Comparison of ENCODE assay signal across 8 cellular contexts in the genomic region with DNA sequence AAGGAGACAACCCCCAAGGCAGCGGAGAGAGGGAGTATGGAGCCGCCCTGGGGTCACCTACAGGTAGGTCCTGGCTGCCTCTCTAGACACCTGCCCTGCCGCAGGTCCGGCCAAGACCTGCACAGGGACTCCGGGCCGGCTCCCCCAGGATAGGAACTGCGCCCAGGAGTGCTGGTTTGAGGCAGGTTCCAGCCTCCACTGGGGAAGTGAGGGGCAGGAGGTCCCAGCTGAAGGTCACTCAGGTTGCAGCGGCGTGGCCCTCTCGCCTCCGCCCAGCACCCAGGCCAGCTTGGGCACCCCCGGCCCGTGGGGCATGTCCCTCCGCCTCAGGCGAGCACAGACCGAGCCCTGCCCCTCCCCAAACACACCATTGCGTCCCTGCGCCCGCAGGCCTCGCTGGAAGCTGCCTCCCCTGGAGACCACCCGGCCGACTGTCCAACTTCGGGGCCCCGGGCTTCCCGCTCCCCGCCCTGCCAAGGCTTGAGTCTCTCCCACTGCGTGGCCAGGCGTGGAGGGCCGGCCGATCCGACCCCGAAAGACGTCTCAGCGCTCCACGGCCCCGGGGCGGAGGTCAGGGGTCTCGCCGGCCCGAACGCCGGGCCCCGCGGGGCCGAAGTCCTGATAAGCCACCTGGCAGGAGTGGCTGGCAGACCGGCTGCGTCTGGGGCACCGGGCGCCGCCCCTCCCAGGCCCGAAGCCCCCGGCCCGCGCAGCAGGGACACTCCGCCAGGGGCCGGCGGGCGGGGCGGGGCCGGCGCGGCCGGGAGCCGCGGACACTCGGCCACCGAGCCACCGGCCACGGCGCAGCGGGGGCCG. TPM values are rescaled to one million over a fixed set of nuclear protein-coding genes. Genes with fewer than 3 reads are reported as not detected.
DNase-seq lines count a peak whose midpoint lies in the region; ATAC-seq and TF ChIP-seq lines count a peak whose summit lies in the region.

No MANE protein-coding gene starts in this region.

- peak; percentile 23 for TF ChIP-seq POLR2A in ovary (IDR thresholded peaks at IDR 0.05)

- H3K4me1 ChIP-seq in RWPE2 (ENCODE audit: insufficient read depth, poor library complexity, severe bottlenecking) (no peaks in the 10 kb centered on the region), ovary (ENCODE audit: insufficient read depth) (peaks cover 3% of the 10 kb centered on the region)

- DNase-seq in RWPE2 (ENCODE audit: low spot score) = no peak
- DNase-seq in fibroblast of pulmonary artery (ENCODE audit: low read depth) = no peak
- peak; percentile 46 to 70 (median 69) for DNase-seq in ovary
- no peak for DNase-seq in left lobe of liver (ENCODE audit: low spot score)
- no peak for DNase-seq in ACHN
- no peak for DNase-seq in stimulated activated CD4-positive, alpha-beta T cell treated with anti-CD3 and anti-CD28 coated beads, Interleukin-15, amount 100 ng/mL, for 24 hours

- in situ Hi-C loops in ACHN (cut with HindIII; ENCODE audit: low pct_ligation_motif_present, low pct_unique_long_range_greater_than_20kb, low sequenced_read_pairs) = no loop called here

- WGBS in ovary, 3 donors = 15 to 35% (median 17%) methylated on average over 28 to 72 of the region's 72 CpGs

- H3K27ac ChIP-seq in RWPE2 (ENCODE audit: poor library complexity, severe bottlenecking) (peak overlapping the region; percentile 77), ovary (peak overlapping the region; percentile 90 to 94)

- no peak for TF ChIP-seq EP300 in ovary (IDR thresholded peaks at IDR 0.05)

- peaks cover 9% of the 10 kb centered on the region; the same call in 1 of the 2 replicates for H3K36me3 ChIP-seq in RWPE2 (ENCODE audit: low read depth)
- H3K36me3 ChIP-seq in ovary = no peaks in the 10 kb centered on the region

- H3K4me3 ChIP-seq in RWPE2 (ENCODE audit: severe bottlenecking) (peak overlapping the region; percentile 98), fibroblast of pulmonary artery (replicated peaks; ENCODE audit: low read depth, low read length) (peak overlapping the region; percentile 67), ovary (peak overlapping the region; percentile 95)

- H3K27me3 ChIP-seq in RWPE2 (ENCODE audit: insufficient read depth, poor library complexity, severe bottlenecking) (no peaks in the 10 kb centered on the region), ovary (no peaks in the 10 kb centered on the region)

- H3K9me3 ChIP-seq in RWPE2 (ENCODE audit: severe bottlenecking) = no peaks in the 10 kb centered on the region
- H3K9me3 ChIP-seq in ovary = no peaks in the 10 kb centered on the region

- ATAC-seq in GM21717 (IDR thresholded peaks at IDR 0.05; ENCODE audit: unreplicated experiment) (peak; percentile 2), RWPE2 (ENCODE audit: low read depth) (no peak), left lobe of liver (no peak), GM18873 (IDR thresholded peaks at IDR 0.05; ENCODE audit: low FRiP score, unreplicated experiment) (no peak)

- TF ChIP-seq CTCF in RWPE2 (IDR thresholded peaks at IDR 0.05; ENCODE audit: poor library complexity, severe bottlenecking) (no peak), fibroblast of pulmonary artery (IDR thresholded peaks at IDR 0.05; ENCODE audit: low read length, missing control alignments) (no peak), ovary (IDR thresholded peaks at IDR 0.05) (no peak)

- intact Hi-C loops in ovary (cut with DNase I) = no loop called here

RNA-seq across cellular contexts. Expression of gene SKI, which starts 1.4 kb away (rescaled TPM):
- total RNA-seq in ovary (100 to 1,000 TPM in 3 of 7 donors, 10 to 100 TPM in 4; 27.8 to 109 (median 84.3) TPM), left lobe of liver (38.8 TPM)
- polyA plus RNA-seq in ovary = 10 to 100 TPM; 36.3 to 47.0 TPM

RNA-seq across cellular contexts. Expression of gene FAAP20, which starts 32.2 kb away (rescaled TPM):
- 10 to 100 TPM; 32.7 to 96.1 (median 61.7) TPM for total RNA-seq in ovary
- polyA plus RNA-seq in ovary = 10 to 100 TPM in 1 of 2 donors, 1 to 10 TPM in 1; 3.4 to 69.2 TPM
- total RNA-seq in left lobe of liver = 24.8 TPM

Comparison
In these comparisons a context has a peak if more than half of its experiments do, and no peak if none do; other contexts are left out.
1. DNase-seq: peak in ovary (5 of 5); none in RWPE2 (single experiment), fibroblast of pulmonary artery (single experiment), left lobe of liver (single experiment), ACHN (single experiment) and stimulated activated CD4-positive, alpha-beta T cell treated with anti-CD3 and anti-CD28 coated beads, Interleukin-15, amount 100 ng/mL, for 24 hours (single experiment).
2. Peak in every context shown above with its lines, with median percentiles within 50 percentile points of each other: H3K4me3 ChIP-seq.